Comparison of ENCODE assay signal across 2 cellular contexts in the genomic region with DNA sequence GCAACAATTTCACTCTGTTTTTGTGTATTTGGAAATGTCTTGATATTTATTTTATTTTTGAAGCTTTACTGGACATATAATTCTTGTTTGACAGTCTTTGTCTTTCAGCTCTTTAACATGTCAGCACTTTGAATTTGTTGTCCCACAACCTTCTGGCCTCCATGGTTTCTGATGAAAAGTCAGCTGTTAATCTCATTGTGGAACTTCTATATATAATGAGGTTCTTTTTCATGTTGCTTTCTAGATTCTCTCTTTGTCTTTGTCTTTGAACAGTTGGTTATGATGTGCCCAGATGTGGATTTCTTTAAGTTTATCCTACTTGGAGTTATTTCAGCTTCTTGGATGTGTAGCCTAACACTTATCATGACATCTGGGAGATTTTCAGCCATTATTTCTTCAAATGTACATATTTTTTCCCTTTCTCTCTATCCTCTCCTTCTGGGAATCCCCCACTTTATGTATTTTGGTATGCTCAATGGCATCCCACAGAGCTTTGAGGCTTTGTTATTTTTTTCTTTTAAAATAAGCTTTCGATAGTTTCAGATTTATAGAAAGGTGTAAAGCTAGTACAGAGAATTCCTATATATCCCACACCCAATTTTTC.
TF ChIP-seq lines count a peak whose summit lies in the region.

No MANE protein-coding gene starts in this region.

TF ChIP-seq in HepG2, 621 proteins besides CTCF, POLR2A, EP300 and RAD21:
- peak; percentile 100 for TF ChIP-seq ZNF317 (CRISPR knock-in tag; IDR thresholded peaks at IDR 0.05)
- peak; percentile 13; the same call in 1 of the 2 replicates for TF ChIP-seq ZNF7 (CRISPR knock-in tag; IDR thresholded peaks at IDR 0.05)
- TF ChIP-seq WIZ (CRISPR knock-in tag; IDR thresholded peaks at IDR 0.05) = no peak
- TF ChIP-seq GATAD1 (CRISPR knock-in tag; IDR thresholded peaks at IDR 0.05) = no peak

TF ChIP-seq in GM12878, 131 proteins besides CTCF, POLR2A, EP300 and RAD21:
- TF ChIP-seq CBX5 (IDR thresholded peaks at IDR 0.05; ENCODE audit: low read depth) (peak; percentile 95), LARP7 (IDR thresholded peaks at IDR 0.05) (no peak), POLR2AphosphoS5 (IDR thresholded peaks at IDR 0.05; ENCODE audit: low read length) (no peak), GABPA (IDR thresholded peaks at IDR 0.05; ENCODE audit: low read depth) (no peak)
TF ChIP-seq in GM12878: peak in this region for 1.
